In genomic region chr1:150259758-150260669, GRCh38 we compare ENCODE assay signal across 1 cellular context.
TF ChIP-seq lines count a peak whose summit lies in the region.

No MANE protein-coding gene starts in this region.

TF ChIP-seq in HepG2, 621 proteins besides CTCF, POLR2A, EP300 and RAD21 (continued from another document):
- peak; percentile 29; the same call in 1 of the 2 replicates for TF ChIP-seq ARID4A (CRISPR knock-in tag; IDR thresholded peaks at IDR 0.05; ENCODE audit: borderline replicate concordance)
- TF ChIP-seq SIN3A (IDR thresholded peaks at IDR 0.05; ENCODE audit: borderline replicate concordance, low read depth, low read length): peak; percentile 23; the same call in 1 of the 2 replicates
- TF ChIP-seq NR2C2 (CRISPR knock-in tag; IDR thresholded peaks at IDR 0.05; ENCODE audit: borderline replicate concordance): no peak
- no peak for TF ChIP-seq SOX13 (IDR thresholded peaks at IDR 0.05)
- peak in 1 of 2 experiments; percentile 18; a peak in 1 of 4 replicates for TF ChIP-seq SOX13 (CRISPR knock-in tag; conservative IDR thresholded peaks at IDR 0.05 in 1 of 2, IDR thresholded peaks at IDR 0.05 in 1 of 2)
- no peak for TF ChIP-seq AKAP8 (CRISPR knock-in tag; IDR thresholded peaks at IDR 0.05)
- TF ChIP-seq PRDM15 (CRISPR knock-in tag; IDR thresholded peaks at IDR 0.05): no peak
- TF ChIP-seq HOMEZ (CRISPR knock-in tag; IDR thresholded peaks at IDR 0.05; ENCODE audit: low read depth): peak; percentile 25; the same call in 1 of the 2 replicates
- TF ChIP-seq ZNF143 (CRISPR knock-in tag; IDR thresholded peaks at IDR 0.05): 0 out of 2 replicates have a peak, but pooled peaks have one; percentile 41
- peak; percentile 71; the same call in 1 of the 2 replicates for TF ChIP-seq ZNF292 (CRISPR knock-in tag; IDR thresholded peaks at IDR 0.05; ENCODE audit: borderline replicate concordance, low read depth)
- TF ChIP-seq HOXA5 (CRISPR knock-in tag; IDR thresholded peaks at IDR 0.05): no peak
- TF ChIP-seq DRAP1 (CRISPR knock-in tag; IDR thresholded peaks at IDR 0.05): peak; percentile 39; the same call in 1 of the 2 replicates
- TF ChIP-seq UBTF (CRISPR knock-in tag; IDR thresholded peaks at IDR 0.05): 0 out of 2 replicates have a peak, but pooled peaks have one; percentile 30
- peak; percentile 62; the same call in 1 of the 2 replicates for TF ChIP-seq ZNF710 (CRISPR knock-in tag; IDR thresholded peaks at IDR 0.05; ENCODE audit: borderline replicate concordance)
- peak; percentile 59; the same call in 1 of the 2 replicates for TF ChIP-seq SAP130 (CRISPR knock-in tag; IDR thresholded peaks at IDR 0.05; ENCODE audit: low read depth)
- 0 out of 2 replicates have a peak, but pooled peaks have one; percentile 35 for TF ChIP-seq SNAPC4 (CRISPR knock-in tag; IDR thresholded peaks at IDR 0.05)
- peak; percentile 52; the same call in 1 of the 2 replicates for TF ChIP-seq ZNF121 (CRISPR knock-in tag; IDR thresholded peaks at IDR 0.05)
- TF ChIP-seq PHF21A (CRISPR knock-in tag; IDR thresholded peaks at IDR 0.05): peak; percentile 27; the same call in 1 of the 2 replicates
- TF ChIP-seq HIC2 (CRISPR knock-in tag; IDR thresholded peaks at IDR 0.05; ENCODE audit: low read depth): 0 out of 2 replicates have a peak, but pooled peaks have one; percentile 15
- TF ChIP-seq SALL1 (CRISPR knock-in tag; IDR thresholded peaks at IDR 0.05): peak; percentile 64; the same call in 1 of the 2 replicates
- TF ChIP-seq PATZ1 (CRISPR knock-in tag; IDR thresholded peaks at IDR 0.05): peak; percentile 61
TF ChIP-seq in HepG2: peak in this region for 52.
